In genomic region chr1:51344602-51345299, GRCh38 we compare ENCODE assay signal across 9 cellular contexts. TPM values are rescaled to one million over a fixed set of nuclear protein-coding genes. Genes with fewer than 3 reads are reported as not detected.
A peak's percentile ranks its signal among the peaks of the same experiment; 100 is the strongest.
DNase-seq lines count a peak whose midpoint lies in the region; ATAC-seq and TF ChIP-seq lines count a peak whose summit lies in the region.
"Had no signal": no experiment of that assay in that cellular context is flagged by ENCODE, and none has a peak within 500 bp of the region (broad histone marks: within the 10 kb centered on the region; RNA-seq: fewer than 3 reads in every experiment).

No MANE protein-coding gene starts in this region.

- peaks cover 2% of the 10 kb centered on the region for H3K4me1 Mint-ChIP-seq in activated CD4-positive, alpha-beta T cell treated with anti-CD3 and anti-CD28 coated beads, Interleukin-2, amount 10 ng/mL, durations not matched to agents 24 days and 14 days

- H3K36me3 ChIP-seq in mucosa of descending colon (ENCODE audit: low read depth): no peaks in the 10 kb centered on the region

- H3K9me3 ChIP-seq in mucosa of descending colon: no peaks in the 10 kb centered on the region

- DNase-seq in COLO668 (lab: John Stamatoyannopoulos, UW; ENCODE audit: unreplicated experiment) (peak; percentile 92), NCI-H146 (lab: John Stamatoyannopoulos, UW) (peak; percentile 46), epithelial cell of esophagus (ENCODE audit: low read depth) (no peak), mucosa of descending colon (peak; percentile 68 to 80 (median 70))
- no peak for DNase-seq in central memory CD4-positive, alpha-beta T cell
- DNase-seq in activated CD4-positive, alpha-beta T cell treated with anti-CD3 and anti-CD28 coated beads, Interleukin-2, amount 10 ng/mL, durations not matched to agents 24 days and 14 days: no peak
- DNase-seq: NCI-H1694 treated with DMSO at 0.1 percent for 48 hours had no signal

- no peaks in the 10 kb centered on the region for H3K9me3 Mint-ChIP-seq in activated CD4-positive, alpha-beta T cell treated with anti-CD3 and anti-CD28 coated beads, Interleukin-2, amount 10 ng/mL, durations not matched to agents 24 days and 14 days

- H3K27me3 Mint-ChIP-seq in activated CD4-positive, alpha-beta T cell treated with anti-CD3 and anti-CD28 coated beads, Interleukin-2, amount 10 ng/mL, durations not matched to agents 24 days and 14 days: peaks cover 48% of the 10 kb centered on the region

- ATAC-seq in mucosa of descending colon (peak; percentile 92), HG03354 (IDR thresholded peaks at IDR 0.05; ENCODE audit: poor library complexity, severe bottlenecking, unreplicated experiment) (no peak), GM21723 (IDR thresholded peaks at IDR 0.05; ENCODE audit: unreplicated experiment) (no peak)

- no peak overlapping the region for H3K27ac Mint-ChIP-seq in activated CD4-positive, alpha-beta T cell treated with anti-CD3 and anti-CD28 coated beads, Interleukin-2, amount 10 ng/mL, durations not matched to agents 24 days and 14 days

- TF ChIP-seq CTCF in epithelial cell of esophagus (IDR thresholded peaks at IDR 0.05; ENCODE audit: insufficient read depth, low read depth, low read length, missing control alignments): no peak
- no peak for TF ChIP-seq CTCF in mucosa of descending colon (IDR thresholded peaks at IDR 0.05)

- H3K4me3 Mint-ChIP-seq in activated CD4-positive, alpha-beta T cell treated with anti-CD3 and anti-CD28 coated beads, Interleukin-2, amount 10 ng/mL, durations not matched to agents 24 days and 14 days: no peak overlapping the region

- H3K4me3 ChIP-seq in epithelial cell of esophagus (ENCODE audit: low read length) (peak overlapping the region; percentile 31), mucosa of descending colon (no peak overlapping the region)

- no peaks in the 10 kb centered on the region for H3K36me3 Mint-ChIP-seq in activated CD4-positive, alpha-beta T cell treated with anti-CD3 and anti-CD28 coated beads, Interleukin-2, amount 10 ng/mL, durations not matched to agents 24 days and 14 days (ENCODE audit: low read depth)

- intact Hi-C loops in mucosa of descending colon (cut with DNase I, micrococcal nuclease): no loop called here
- intact Hi-C loops in activated CD4-positive, alpha-beta T cell treated with anti-CD3 and anti-CD28 coated beads, Interleukin-2, amount 10 ng/mL, durations not matched to agents 24 days and 14 days (cut with micrococcal nuclease): no loop called here

- peaks cover 3% of the 10 kb centered on the region for H3K4me1 ChIP-seq in mucosa of descending colon (ENCODE audit: low read depth)

RNA-seq across cellular contexts. Expression of gene TTC39A, which starts 14.4 kb away (rescaled TPM):
- total RNA-seq in mucosa of descending colon: 10 to 100 TPM; 32.3 to 95.1 (median 87.0) TPM
- total RNA-seq in activated CD4-positive, alpha-beta T cell treated with anti-CD3 and anti-CD28 coated beads, Interleukin-2, amount 10 ng/mL, durations not matched to agents 24 days and 14 days: 0.12 and 0.28 TPM in 2 replicates

Comparison
In these comparisons a context has a peak if more than half of its experiments do, and no peak if none do; other contexts are left out.
1. DNase-seq: peak in COLO668 (single experiment), NCI-H146 (single experiment) and mucosa of descending colon (3 of 3); none in epithelial cell of esophagus (single experiment), central memory CD4-positive, alpha-beta T cell (single experiment) and activated CD4-positive, alpha-beta T cell treated with anti-CD3 and anti-CD28 coated beads, Interleukin-2, amount 10 ng/mL, durations not matched to agents 24 days and 14 days (single experiment).
2. RNA of gene TTC39A, which starts 14.4 kb away (total RNA-seq): 32.3 to 95.1 TPM in mucosa of descending colon; 0.12 to 0.28 TPM in activated CD4-positive, alpha-beta T cell treated with anti-CD3 and anti-CD28 coated beads, Interleukin-2, amount 10 ng/mL, durations not matched to agents 24 days and 14 days; every median in the first group is over 10 times any median in the second.